In genomic region chr17:76737082-76737675, GRCh38 we compare ENCODE assay signal across 8 cellular contexts. TPM values are rescaled to one million over a fixed set of nuclear protein-coding genes. Genes with fewer than 3 reads are reported as not detected.
DNase-seq lines count a peak whose midpoint lies in the region; TF ChIP-seq lines count a peak whose summit lies in the region.

Gene SRSF2, minus strand, starts transcription at chr17:76737331. Its CDS starts 171 bp downstream, at chr17:76737160.

- H3K14ac ChIP-seq in neuronal stem cell (ENCODE audit: low read length): peak within 1 kb of the TSS; percentile 99

- H2BK12ac ChIP-seq in neuronal stem cell (ENCODE audit: low read length): peak within 1 kb of the TSS; percentile 80

- peak within 1 kb of the TSS; percentile 100 for H3K23ac ChIP-seq in neuronal stem cell (ENCODE audit: low read depth, low read length, poor library complexity)

- no CpG with 5 or more reads among the region's 60 CpGs for WGBS in neuronal stem cell (ENCODE audit: extremely low coverage in 2 of 2, insufficient read length in 2 of 2, insufficient replicate concordance in 1 of 2), 2 donors

- peak within 1 kb of the TSS; percentile 51 for H2BK120ac ChIP-seq in neuronal stem cell (ENCODE audit: low read depth, low read length)

- peaks cover 16 to 56% of the 10 kb centered on the region in 2 donors for H3K36me3 ChIP-seq in neuronal stem cell (replicated peaks in 1 of 2; ENCODE audit: control insufficient read depth in 2 of 2, insufficient read depth in 2 of 2, low read length in 2 of 2)

- peak within 1 kb of the TSS; percentile 96 for H2BK5ac ChIP-seq in neuronal stem cell (ENCODE audit: low read length)

- peak within 1 kb of the TSS; percentile 100 for H3K18ac ChIP-seq in neuronal stem cell (ENCODE audit: low read length)

- peak within 1 kb of the TSS; percentile 69 for H3K4me2 ChIP-seq in neuronal stem cell (ENCODE audit: insufficient read depth, low read length, poor library complexity, severe bottlenecking)

- POLR2A ChIA-PET in HEK293T (lab: Yijun Ruan, JAX): interaction anchor here (0.5 to 5.2 kb wide), 25 partner anchors 10 to 353 kb away, joined by 3 to 58 read pairs (median 4); partner anchors contain the start of genes JMJD6, METTL23, MXRA7 and SPHK1

- peaks cover 5% of the 10 kb centered on the region for H3K79me1 ChIP-seq in neuronal stem cell (ENCODE audit: low read depth, low read length)

- no peaks in the 10 kb centered on the region for H3K9me3 ChIP-seq in neuronal stem cell (replicated peaks in 1 of 2; ENCODE audit: control insufficient read depth in 2 of 2, insufficient read depth in 1 of 2, low read depth in 1 of 2, low read length in 2 of 2)

- H3K4ac ChIP-seq in neuronal stem cell (ENCODE audit: low read length): peak within 1 kb of the TSS; percentile 100

- peaks cover 8 to 29% of the 10 kb centered on the region in 2 donors for H3K4me1 ChIP-seq in neuronal stem cell (ENCODE audit: control insufficient read depth in 2 of 2, insufficient read depth in 1 of 2, low read depth in 1 of 2, low read length in 2 of 2)

- H2AK5ac ChIP-seq in neuronal stem cell (ENCODE audit: low read depth, low read length): peak within 1 kb of the TSS; percentile 100

- H4K8ac ChIP-seq in neuronal stem cell (ENCODE audit: low read depth, low read length): peak within 1 kb of the TSS; percentile 98

- H2BK15ac ChIP-seq in neuronal stem cell (ENCODE audit: low read length): peak within 1 kb of the TSS; percentile 97

- DNase-seq in GF-D8 (lab: John Stamatoyannopoulos, UW) (peak; percentile 96), HEK293T (ENCODE audit: extremely low spot score) (peak; percentile 96), MV-4-11 (lab: John Stamatoyannopoulos, UW) (peak; percentile 98), SK-MEL-5 (ENCODE audit: low read depth, low spot score) (peak; percentile 99), foreskin melanocyte (peak; percentile 98), neuronal stem cell (ENCODE audit: low spot score) (peak; percentile 99)
- peak; percentile 99 for DNase-seq in activated naive CD4-positive, alpha-beta T cell treated with Interleukin-2 at 50 U/mL for 16 hours

- peak within 1 kb of the TSS; percentile 86 for H2AFZ ChIP-seq in neuronal stem cell (ENCODE audit: low read length)

- TF ChIP-seq CTCF in subcutaneous adipose tissue (IDR thresholded peaks at IDR 0.05; ENCODE audit: low read depth): no peak

- peak within 1 kb of the TSS; percentile 89 to 100 for H3K4me3 ChIP-seq in neuronal stem cell (ENCODE audit: low read length in 2 of 2)

- peak within 1 kb of the TSS; percentile 99 for H3K27ac ChIP-seq in neuronal stem cell (replicated peaks; ENCODE audit: low read length)

- CTCF ChIA-PET in HEK293T (lab: Yijun Ruan, JAX): interaction anchor here (0.7 kb wide), 1 partner anchor 51 kb away, joined by 4 read pairs; no protein-coding TSS in a partner anchor

- in situ Hi-C loops in SK-MEL-5 (cut with HindIII; ENCODE audit: low pct_unique_long_range_greater_than_20kb, low sequenced_read_pairs): loop anchor here (25.0 kb wide), 1 partner anchor 300 kb away; no protein-coding TSS in a partner anchor

- H3K27me3 ChIP-seq in neuronal stem cell (ENCODE audit: control insufficient read depth in 3 of 3, insufficient read depth in 3 of 3, low read depth in 1 of 3, low read length in 3 of 3): no peaks in the 10 kb centered on the region

- peak within 1 kb of the TSS; percentile 92 for H4K91ac ChIP-seq in neuronal stem cell (ENCODE audit: low read depth, low read length, poor library complexity)

- peak within 1 kb of the TSS; percentile 100 for H3K9ac ChIP-seq in neuronal stem cell (ENCODE audit: low read depth, low read length, poor library complexity)

TF ChIP-seq in HEK293T, 16 proteins besides CTCF, POLR2A, EP300 and RAD21:
- TF ChIP-seq BHLHE40 (IDR thresholded peaks at IDR 0.05; ENCODE audit: borderline replicate concordance) (no peak), TARDBP (IDR thresholded peaks at IDR 0.05) (no peak), NFRKB (IDR thresholded peaks at IDR 0.05) (no peak), PKNOX1 (IDR thresholded peaks at IDR 0.05) (no peak), ELF4 (IDR thresholded peaks at IDR 0.05) (peak; percentile 97), FOXA1 (IDR thresholded peaks at IDR 0.05) (no peak)

RNA-seq across cellular contexts. Expression of gene SRSF2, which starts in this region (rescaled TPM):
- total RNA-seq in SK-MEL-5 (2014; rRNA removed; shearing (Covaris generic)): 173 and 184 TPM in 2 replicates
- 387 and 403 TPM in 2 replicates for polyA plus RNA-seq in SK-MEL-5 (2015; cell fraction: cytosol; rRNA removed)
- 3,482 and 3,724 TPM in 2 replicates for polyA plus RNA-seq in SK-MEL-5 (2015; cell fraction: nucleus; rRNA removed)
- 225 TPM for polyA plus RNA-seq in neuronal stem cell (2013, experiment 1 of 2)
- polyA plus RNA-seq in neuronal stem cell (2013, experiment 2 of 2): 226 TPM
- total RNA-seq in subcutaneous adipose tissue: 100 to 1,000 TPM; 126 to 238 (median 159) TPM

Comparison
In these comparisons a context has a peak if more than half of its experiments do, and no peak if none do; other contexts are left out.
1. Peak in every context shown above with its lines: DNase-seq, H3K4me3 ChIP-seq and H3K27ac ChIP-seq.